Comparison of ENCODE assay signal across 8 cellular contexts in genomic region chrX:39854772-39855747, GRCh38.
DNase-seq lines count a peak whose midpoint lies in the region; ATAC-seq and TF ChIP-seq lines count a peak whose summit lies in the region.

No MANE protein-coding gene starts in this region.

- intact Hi-C loops in thyroid gland (cut with DNase I) = no loop called here
- intact Hi-C loops in right cardiac atrium (cut with DNase I) = no loop called here

- H3K4me1 ChIP-seq in thyroid gland (peaks cover 0 to 2% of the 10 kb centered on the region in 2 donors), right cardiac atrium (ENCODE audit: control insufficient read depth, insufficient read depth, low read length) (no peaks in the 10 kb centered on the region)

- TF ChIP-seq POLR2A in thyroid gland (IDR thresholded peaks at IDR 0.05) = no peak

- no peak for TF ChIP-seq CTCF in thyroid gland (IDR thresholded peaks at IDR 0.05)

- CTCF ChIA-PET in activated naive CD4-positive, alpha-beta T cell treated with anti-CD3 and anti-CD28 coated beads, Interleukin-2, amount 10 ng/mL, durations not matched to agents 7 days and 5 days (lab: Charles Lee) = interaction anchor here (0.8 to 1.9 kb wide), 5 partner anchors 11 to 151 kb away, joined by 3 to 8 read pairs (median 6); no protein-coding TSS in a partner anchor

- peak overlapping the region; percentile 84 for H3K4me3 Mint-ChIP-seq in activated naive CD4-positive, alpha-beta T cell treated with anti-CD3 and anti-CD28 coated beads, Interleukin-2, amount 10 ng/mL, durations not matched to agents 7 days and 5 days

- H3K9me3 Mint-ChIP-seq in activated naive CD4-positive, alpha-beta T cell treated with anti-CD3 and anti-CD28 coated beads, Interleukin-2, amount 10 ng/mL, durations not matched to agents 7 days and 5 days = no peaks in the 10 kb centered on the region

- no peaks in the 10 kb centered on the region for H3K27me3 Mint-ChIP-seq in activated naive CD4-positive, alpha-beta T cell treated with anti-CD3 and anti-CD28 coated beads, Interleukin-2, amount 10 ng/mL, durations not matched to agents 7 days and 5 days

- DNase-seq in SIG-M5 treated with dmso at 0.1 percent for 504 hours (lab: John Stamatoyannopoulos, UW; ENCODE audit: unreplicated experiment) = peak; percentile 67
- peak; percentile 82 for DNase-seq in activated naive CD4-positive, alpha-beta T cell treated with anti-CD3 and anti-CD28 coated beads, Interleukin-2, amount 10 ng/mL, durations not matched to agents 7 days and 5 days
- peak; percentile 54 to 61 for DNase-seq in stimulated activated CD4-positive, alpha-beta T cell treated with anti-CD3 and anti-CD28 coated beads, Interleukin-2, amount 100 ng/mL, for 48 hours
- no peak for DNase-seq in GOT3 (lab: John Stamatoyannopoulos, UW)
- no peak for DNase-seq in thyroid gland
- no peak for DNase-seq in right cardiac atrium

- H3K27me3 ChIP-seq in thyroid gland (no peaks in the 10 kb centered on the region), right cardiac atrium (ENCODE audit: control insufficient read depth, insufficient read depth) (no peaks in the 10 kb centered on the region)

- H3K9me3 ChIP-seq in thyroid gland = no peaks in the 10 kb centered on the region
- no peaks in the 10 kb centered on the region for H3K9me3 ChIP-seq in right cardiac atrium (ENCODE audit: control insufficient read depth, low read length)

- H3K36me3 Mint-ChIP-seq in activated naive CD4-positive, alpha-beta T cell treated with anti-CD3 and anti-CD28 coated beads, Interleukin-2, amount 10 ng/mL, durations not matched to agents 7 days and 5 days = peaks cover 11% of the 10 kb centered on the region

- WGBS in thyroid gland, 2 donors = 73 to 74% methylated on average over 11 to 15 of the region's 17 CpGs
- 80% methylated on average over 17 of the region's 17 CpGs for WGBS in right cardiac atrium

- H3K27ac Mint-ChIP-seq in activated naive CD4-positive, alpha-beta T cell treated with anti-CD3 and anti-CD28 coated beads, Interleukin-2, amount 10 ng/mL, durations not matched to agents 7 days and 5 days = peak overlapping the region; percentile 100

- H3K4me1 Mint-ChIP-seq in activated naive CD4-positive, alpha-beta T cell treated with anti-CD3 and anti-CD28 coated beads, Interleukin-2, amount 10 ng/mL, durations not matched to agents 7 days and 5 days = peaks cover 68% of the 10 kb centered on the region

- no peaks in the 10 kb centered on the region for H3K36me3 ChIP-seq in thyroid gland

- ATAC-seq in GM18867 (IDR thresholded peaks at IDR 0.05; ENCODE audit: unreplicated experiment) (peak; percentile 78), HG02938 (IDR thresholded peaks at IDR 0.05; ENCODE audit: unreplicated experiment) (peak; percentile 86), right cardiac atrium (no peak)

- H3K27ac ChIP-seq in thyroid gland (no peak overlapping the region), right cardiac atrium (ENCODE audit: low read length) (no peak overlapping the region)

- H3K4me3 ChIP-seq in thyroid gland (replicated peaks in 1 of 3) (no peak overlapping the region), right cardiac atrium (ENCODE audit: low read length) (no peak overlapping the region)

Comparison
In these comparisons a context has a peak if more than half of its experiments do, and no peak if none do; other contexts are left out.
1. ATAC-seq: peak in GM18867 (single experiment) and HG02938 (single experiment); none in right cardiac atrium (0 of 2).
2. DNase-seq: peak in SIG-M5 treated with dmso at 0.1 percent for 504 hours (single experiment), activated naive CD4-positive, alpha-beta T cell treated with anti-CD3 and anti-CD28 coated beads, Interleukin-2, amount 10 ng/mL, durations not matched to agents 7 days and 5 days (single experiment) and stimulated activated CD4-positive, alpha-beta T cell treated with anti-CD3 and anti-CD28 coated beads, Interleukin-2, amount 100 ng/mL, for 48 hours (2 of 2); none in GOT3 (single experiment), thyroid gland (0 of 2) and right cardiac atrium (0 of 3).